12 cellular contexts compared by ENCODE assay signal in the genomic region with DNA sequence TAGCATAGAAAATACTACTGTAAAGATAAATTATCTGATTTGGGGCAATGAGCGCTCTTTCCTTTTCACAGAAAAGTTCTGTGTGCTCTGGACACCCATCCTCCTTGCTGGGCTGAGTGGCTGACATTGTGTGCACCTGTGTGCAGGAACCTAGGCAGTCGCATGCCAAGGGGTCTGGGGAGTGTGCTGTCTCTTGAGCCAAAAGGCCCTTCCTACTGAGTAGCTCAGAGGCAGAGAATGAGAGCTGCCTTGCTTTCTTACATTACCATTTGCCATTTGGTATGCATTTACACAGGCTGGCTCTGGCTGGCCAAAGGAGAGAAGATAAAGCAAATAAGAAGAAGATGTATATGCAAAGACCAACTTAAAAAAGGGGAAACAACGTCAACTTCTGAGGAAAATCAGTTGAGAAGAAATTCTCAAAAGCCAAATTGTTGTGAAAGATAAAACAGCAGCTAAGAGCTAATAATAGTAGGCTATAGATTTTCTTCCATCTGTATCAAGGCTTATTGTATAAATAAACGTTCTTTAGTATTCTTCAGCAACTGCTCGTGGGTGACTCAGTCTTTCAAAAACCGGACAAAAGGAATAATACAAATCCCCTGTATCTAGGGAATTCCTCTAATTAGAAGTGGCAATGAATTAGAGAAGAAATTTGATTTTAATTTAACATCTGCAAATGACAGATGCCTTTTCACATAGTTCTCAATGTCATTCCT.
DNase-seq lines count a peak whose midpoint lies in the region; ATAC-seq and TF ChIP-seq lines count a peak whose summit lies in the region.
"Had no signal": no experiment of that assay in that cellular context is flagged by ENCODE, and none has a peak within 500 bp of the region (broad histone marks: within the 10 kb centered on the region; RNA-seq: fewer than 3 reads in every experiment).

No MANE protein-coding gene starts in this region.

- no peak overlapping the region for H3K4me3 Mint-ChIP-seq in WTC11
- H3K4me3 Mint-ChIP-seq: CD4-positive, alpha-beta T cell had no signal

- no peaks in the 10 kb centered on the region for H3K27me3 ChIP-seq in GM06990 (replicated peaks; ENCODE audit: control insufficient read depth, insufficient read depth, low read length)
- H3K27me3 ChIP-seq: sigmoid colon had no signal

- no peak overlapping the region for H3K27ac Mint-ChIP-seq in WTC11
- H3K27ac Mint-ChIP-seq: CD4-positive, alpha-beta T cell had no signal

- peaks cover 4% of the 10 kb centered on the region; the same call in 1 of the 2 replicates for H3K9me3 Mint-ChIP-seq in WTC11
- H3K9me3 Mint-ChIP-seq: CD4-positive, alpha-beta T cell had no signal

- TF ChIP-seq CTCF in GM06990 (IDR thresholded peaks at IDR 0.05; ENCODE audit: insufficient read depth, low read length, poor library complexity, severe bottlenecking) (no peak), WTC11 (IDR thresholded peaks at IDR 0.05) (no peak)

- H3K4me3 ChIP-seq in GM06990 (replicated peaks; ENCODE audit: low read depth, low read length) = no peak overlapping the region
- H3K4me3 ChIP-seq: sigmoid colon had no signal

- ATAC-seq in GM19035 (IDR thresholded peaks at IDR 0.05; ENCODE audit: unreplicated experiment) (peak; percentile 41), HG02884 (IDR thresholded peaks at IDR 0.05; ENCODE audit: unreplicated experiment) (peak; percentile 26), WTC11 (peak; percentile 67)

- CTCF ChIA-PET in WTC11 (lab: Charles Lee) = interaction anchor here (1.0 kb wide), 1 partner anchor 38 kb away, joined by 3 read pairs; no protein-coding TSS in a partner anchor

- peak; percentile 22 for DNase-seq in GM06990 (ENCODE audit: extremely low read depth, insufficient read length)
- no peak for DNase-seq in WTC11 (ENCODE audit: low spot score)
- no peak for DNase-seq in D341Med (ENCODE audit: low spot score)
- no peak for DNase-seq in activated CD8-positive, alpha-beta memory T cell treated with anti-CD3 and anti-CD28 coated beads, Interleukin-2, amount 50 U/mL, for 48 hours
- DNase-seq in NCI-H1694 treated with DMSO at 0.1 percent for 48 hours (lab: John Stamatoyannopoulos, UW) = no peak
- DNase-seq in G401 (ENCODE audit: low spot score) = no peak
- DNase-seq: CD4-positive, alpha-beta T cell; NCI-H1694; SHP77; sigmoid colon had no signal

- in situ Hi-C loops in G401 (cut with HindIII; ENCODE audit: low sequenced_read_pairs) = no loop called here

- POLR2A ChIA-PET in WTC11 (lab: Charles Lee) = no interaction called here

- H3K27me3 Mint-ChIP-seq in WTC11 (ENCODE audit: low read depth) = no peaks in the 10 kb centered on the region
- H3K27me3 Mint-ChIP-seq: CD4-positive, alpha-beta T cell had no signal

- H3K4me1 Mint-ChIP-seq in WTC11 = peaks cover 50% of the 10 kb centered on the region

- H3K36me3 ChIP-seq in GM06990 (ENCODE audit: control insufficient read depth, insufficient read depth, low read length) = no peaks in the 10 kb centered on the region

- peaks cover 8% of the 10 kb centered on the region for H3K36me3 Mint-ChIP-seq in WTC11

TF ChIP-seq in WTC11, 78 proteins besides CTCF, POLR2A, EP300 and RAD21 (continues in another document):
- no peak for TF ChIP-seq ELF4 (CRISPR knock-in tag; IDR thresholded peaks at IDR 0.05; ENCODE audit: low read depth)
- TF ChIP-seq ZBTB21 (CRISPR knock-in tag; IDR thresholded peaks at IDR 0.05; ENCODE audit: borderline replicate concordance) = no peak
- TF ChIP-seq ZNF138 (CRISPR knock-in tag; conservative IDR thresholded peaks at IDR 0.05) = no peak
- TF ChIP-seq FOXJ3 (CRISPR knock-in tag; IDR thresholded peaks at IDR 0.05; ENCODE audit: borderline replicate concordance) = no peak
- no peak for TF ChIP-seq CREB1 (CRISPR knock-in tag; IDR thresholded peaks at IDR 0.05)
- TF ChIP-seq, protein P1, sequence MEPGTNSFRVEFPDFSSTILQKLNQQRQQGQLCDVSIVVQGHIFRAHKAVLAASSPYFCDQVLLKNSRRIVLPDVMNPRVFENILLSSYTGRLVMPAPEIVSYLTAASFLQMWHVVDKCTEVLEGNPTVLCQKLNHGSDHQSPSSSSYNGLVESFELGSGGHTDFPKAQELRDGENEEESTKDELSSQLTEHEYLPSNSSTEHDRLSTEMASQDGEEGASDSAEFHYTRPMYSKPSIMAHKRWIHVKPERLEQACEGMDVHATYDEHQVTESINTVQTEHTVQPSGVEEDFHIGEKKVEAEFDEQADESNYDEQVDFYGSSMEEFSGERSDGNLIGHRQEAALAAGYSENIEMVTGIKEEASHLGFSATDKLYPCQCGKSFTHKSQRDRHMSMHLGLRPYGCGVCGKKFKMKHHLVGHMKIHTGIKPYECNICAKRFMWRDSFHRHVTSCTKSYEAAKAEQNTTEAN (CRISPR knock-in tag; IDR thresholded peaks at IDR 0.05) = no peak
- no peak for TF ChIP-seq TP53 (CRISPR knock-in tag; IDR thresholded peaks at IDR 0.05)
- TF ChIP-seq ZNF232 (CRISPR knock-in tag; IDR thresholded peaks at IDR 0.05) = no peak
- TF ChIP-seq, protein P2, sequence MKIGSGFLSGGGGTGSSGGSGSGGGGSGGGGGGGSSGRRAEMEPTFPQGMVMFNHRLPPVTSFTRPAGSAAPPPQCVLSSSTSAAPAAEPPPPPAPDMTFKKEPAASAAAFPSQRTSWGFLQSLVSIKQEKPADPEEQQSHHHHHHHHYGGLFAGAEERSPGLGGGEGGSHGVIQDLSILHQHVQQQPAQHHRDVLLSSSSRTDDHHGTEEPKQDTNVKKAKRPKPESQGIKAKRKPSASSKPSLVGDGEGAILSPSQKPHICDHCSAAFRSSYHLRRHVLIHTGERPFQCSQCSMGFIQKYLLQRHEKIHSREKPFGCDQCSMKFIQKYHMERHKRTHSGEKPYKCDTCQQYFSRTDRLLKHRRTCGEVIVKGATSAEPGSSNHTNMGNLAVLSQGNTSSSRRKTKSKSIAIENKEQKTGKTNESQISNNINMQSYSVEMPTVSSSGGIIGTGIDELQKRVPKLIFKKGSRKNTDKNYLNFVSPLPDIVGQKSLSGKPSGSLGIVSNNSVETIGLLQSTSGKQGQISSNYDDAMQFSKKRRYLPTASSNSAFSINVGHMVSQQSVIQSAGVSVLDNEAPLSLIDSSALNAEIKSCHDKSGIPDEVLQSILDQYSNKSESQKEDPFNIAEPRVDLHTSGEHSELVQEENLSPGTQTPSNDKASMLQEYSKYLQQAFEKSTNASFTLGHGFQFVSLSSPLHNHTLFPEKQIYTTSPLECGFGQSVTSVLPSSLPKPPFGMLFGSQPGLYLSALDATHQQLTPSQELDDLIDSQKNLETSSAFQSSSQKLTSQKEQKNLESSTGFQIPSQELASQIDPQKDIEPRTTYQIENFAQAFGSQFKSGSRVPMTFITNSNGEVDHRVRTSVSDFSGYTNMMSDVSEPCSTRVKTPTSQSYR (CRISPR knock-in tag; IDR thresholded peaks at IDR 0.05) = no peak
- no peak for TF ChIP-seq JUN (CRISPR knock-in tag; IDR thresholded peaks at IDR 0.05)
- TF ChIP-seq HMGXB4 (CRISPR knock-in tag; IDR thresholded peaks at IDR 0.05) = no peak
- TF ChIP-seq, protein P3, sequence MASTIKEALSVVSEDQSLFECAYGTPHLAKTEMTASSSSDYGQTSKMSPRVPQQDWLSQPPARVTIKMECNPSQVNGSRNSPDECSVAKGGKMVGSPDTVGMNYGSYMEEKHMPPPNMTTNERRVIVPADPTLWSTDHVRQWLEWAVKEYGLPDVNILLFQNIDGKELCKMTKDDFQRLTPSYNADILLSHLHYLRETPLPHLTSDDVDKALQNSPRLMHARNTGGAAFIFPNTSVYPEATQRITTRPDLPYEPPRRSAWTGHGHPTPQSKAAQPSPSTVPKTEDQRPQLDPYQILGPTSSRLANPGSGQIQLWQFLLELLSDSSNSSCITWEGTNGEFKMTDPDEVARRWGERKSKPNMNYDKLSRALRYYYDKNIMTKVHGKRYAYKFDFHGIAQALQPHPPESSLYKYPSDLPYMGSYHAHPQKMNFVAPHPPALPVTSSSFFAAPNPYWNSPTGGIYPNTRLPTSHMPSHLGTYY (CRISPR knock-in tag; IDR thresholded peaks at IDR 0.05) = no peak
- no peak for TF ChIP-seq GRHL2 (CRISPR knock-in tag; IDR thresholded peaks at IDR 0.05; ENCODE audit: insufficient replicate concordance, severe bottlenecking)
- no peak for TF ChIP-seq EMX1 (CRISPR knock-in tag; IDR thresholded peaks at IDR 0.05)
- TF ChIP-seq KAT7 (CRISPR knock-in tag; IDR thresholded peaks at IDR 0.05; ENCODE audit: borderline replicate concordance) = no peak
